Comparison of ENCODE assay signal across 8 cellular contexts in the genomic region with DNA sequence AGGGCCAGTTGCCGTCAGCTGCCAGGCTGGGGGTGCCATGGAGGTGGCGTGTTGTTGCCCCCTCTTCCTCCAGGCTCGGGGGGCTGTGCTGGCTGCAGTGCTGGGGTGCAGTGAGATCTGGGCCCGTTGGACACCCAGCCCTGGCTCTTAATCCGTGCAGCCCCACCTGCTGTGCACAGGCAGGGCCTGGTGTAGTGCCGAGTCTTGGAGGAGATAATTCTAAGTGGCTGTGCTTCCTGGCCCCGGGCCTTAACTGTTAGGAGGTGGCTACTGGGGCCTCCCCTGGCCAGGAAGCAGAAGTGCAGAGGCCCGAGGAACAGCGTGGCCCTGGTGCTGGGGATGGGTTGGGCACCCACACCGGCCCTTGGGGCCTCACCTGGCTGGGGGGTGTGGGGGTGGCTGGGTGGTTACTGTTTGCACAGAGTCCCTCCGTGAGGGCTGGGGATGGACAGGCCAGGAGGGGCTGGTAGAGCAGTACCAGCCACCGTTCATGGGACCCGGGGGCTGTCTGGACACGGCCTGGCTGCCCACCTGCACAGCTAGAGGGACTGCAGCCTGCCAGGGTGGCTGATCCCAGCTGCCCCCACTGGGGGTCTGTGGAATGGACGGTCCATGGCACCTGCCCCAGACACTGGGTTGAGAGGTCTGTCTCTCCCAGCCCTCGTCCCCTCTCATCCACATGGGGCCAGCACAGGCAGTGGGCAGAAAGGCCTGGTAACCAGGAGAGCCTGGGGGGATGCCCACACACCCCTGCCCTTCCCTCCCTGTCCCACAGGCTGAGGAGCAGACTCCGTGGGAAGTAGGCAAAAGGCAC. TPM values are rescaled to one million over a fixed set of nuclear protein-coding genes. Genes with fewer than 3 reads are reported as not detected.
A peak's percentile ranks its signal among the peaks of the same experiment; 100 is the strongest.
DNase-seq lines count a peak whose midpoint lies in the region; ATAC-seq, FAIRE-seq and TF ChIP-seq lines count a peak whose summit lies in the region.

No MANE protein-coding gene starts in this region.

- TF ChIP-seq EP300 in A549 (IDR thresholded peaks at IDR 0.05) = no peak

- H3K27ac ChIP-seq in A549 (peak overlapping the region; percentile 32 to 78; a peak in 4 of 6 replicates), SU-DHL-6 (ENCODE audit: low read depth, low read length) (0 out of 2 replicates have a peak overlapping the region, but pooled peaks have one; percentile 11)

- H3K4me2 ChIP-seq in A549 (no peak overlapping the region; the same call in 2 of the 3 replicates), SU-DHL-6 (ENCODE audit: low read depth, low read length, poor library complexity, severe bottlenecking) (no peak overlapping the region)

- H3K4me1 ChIP-seq in A549 = peaks cover 47% of the 10 kb centered on the region

- no peaks in the 10 kb centered on the region for H3K9me2 ChIP-seq in SU-DHL-6 (replicated peaks; ENCODE audit: insufficient read depth, low read length)

- POLR2A ChIA-PET in A549 (lab: Yijun Ruan, JAX) = no interaction called here

- no peak overlapping the region for H3K4me3 ChIP-seq in A549
- no peak overlapping the region for H3K4me3 ChIP-seq in SU-DHL-6 (ENCODE audit: insufficient read depth, low read length, poor library complexity, severe bottlenecking)

- TF ChIP-seq POLR2A in A549 (IDR thresholded peaks at IDR 0.05; ENCODE audit: low read length) (no peak), GM18526 (IDR thresholded peaks at IDR 0.05; ENCODE audit: extremely low read depth, insufficient read length) (peak; percentile 7)

- H3K79me2 ChIP-seq in SU-DHL-6 (ENCODE audit: insufficient read depth, low read length) = no peaks in the 10 kb centered on the region

- no peaks in the 10 kb centered on the region for H3K9me3 ChIP-seq in A549
- no peaks in the 10 kb centered on the region for H3K9me3 ChIP-seq in SU-DHL-6 (ENCODE audit: insufficient read depth, low read length)

- CTCF ChIA-PET in A549 (lab: Yijun Ruan, JAX) = interaction anchor here (0.9 to 1.8 kb wide), 3 partner anchors 36 to 114 kb away, joined by 3 to 5 read pairs (median 5); no protein-coding TSS in a partner anchor

- peak; percentile 18 to 28; a peak in 2 of 5 replicates for TF ChIP-seq RAD21 in A549 (conservative IDR thresholded peaks at IDR 0.05 in 1 of 2, IDR thresholded peaks at IDR 0.05 in 1 of 2)

- WGBS in A549 (ENCODE audit: missing lambda C conversion rate) = 10% methylated on average over 2 of the region's 17 CpGs

- no peaks in the 10 kb centered on the region for H3K36me3 ChIP-seq in SU-DHL-6 (ENCODE audit: low read length)

- no peak overlapping the region for H2AFZ ChIP-seq in SU-DHL-6 (ENCODE audit: low read depth, low read length, severe bottlenecking)

- no peak for FAIRE-seq in A549 (lab: Jason Lieb, UNC)

- H3K27me3 ChIP-seq in SU-DHL-6 (ENCODE audit: low read length) = no peaks in the 10 kb centered on the region

- peaks cover 3% of the 10 kb centered on the region; the same call in 1 of the 2 replicates for H3F3A ChIP-seq in SU-DHL-6 (ENCODE audit: insufficient read depth)

- peak in 1 of 2 experiments; percentile 86 for DNase-seq in A549 (ENCODE audit: low read depth in 1 of 2, low spot score in 1 of 2)
- DNase-seq in fibroblast of peridontal ligament (ENCODE audit: extremely low read depth) = peak; percentile 42
- no peak for DNase-seq in NCI-H446 (lab: John Stamatoyannopoulos, UW)
- DNase-seq in NCI-H128 (lab: John Stamatoyannopoulos, UW; ENCODE audit: unreplicated experiment) = no peak
- no peak for DNase-seq in DMS114 treated with DMSO at 0.1 percent for 48 hours (lab: John Stamatoyannopoulos, UW; ENCODE audit: unreplicated experiment)

- ATAC-seq in A549 (peak; percentile 27 to 51), GM19351 (IDR thresholded peaks at IDR 0.05; ENCODE audit: unreplicated experiment) (no peak)

- TF ChIP-seq CTCF in A549 (IDR thresholded peaks at IDR 0.05) = no peak
- no peak for TF ChIP-seq CTCF in SU-DHL-6 (IDR thresholded peaks at IDR 0.05; ENCODE audit: insufficient read depth, low read length, poor library complexity, severe bottlenecking)

- H3K9ac ChIP-seq in SU-DHL-6 (ENCODE audit: low read length) = no peak overlapping the region

- no peaks in the 10 kb centered on the region for H4K20me1 ChIP-seq in SU-DHL-6 (ENCODE audit: low read depth, low read length)

TF ChIP-seq in A549, 52 proteins besides CTCF, POLR2A, EP300 and RAD21:
- TF ChIP-seq CHD4 (IDR thresholded peaks at IDR 0.05; ENCODE audit: borderline replicate concordance) (no peak), SREBF2 (IDR thresholded peaks at IDR 0.05) (no peak)
- TF ChIP-seq, protein P1, sequence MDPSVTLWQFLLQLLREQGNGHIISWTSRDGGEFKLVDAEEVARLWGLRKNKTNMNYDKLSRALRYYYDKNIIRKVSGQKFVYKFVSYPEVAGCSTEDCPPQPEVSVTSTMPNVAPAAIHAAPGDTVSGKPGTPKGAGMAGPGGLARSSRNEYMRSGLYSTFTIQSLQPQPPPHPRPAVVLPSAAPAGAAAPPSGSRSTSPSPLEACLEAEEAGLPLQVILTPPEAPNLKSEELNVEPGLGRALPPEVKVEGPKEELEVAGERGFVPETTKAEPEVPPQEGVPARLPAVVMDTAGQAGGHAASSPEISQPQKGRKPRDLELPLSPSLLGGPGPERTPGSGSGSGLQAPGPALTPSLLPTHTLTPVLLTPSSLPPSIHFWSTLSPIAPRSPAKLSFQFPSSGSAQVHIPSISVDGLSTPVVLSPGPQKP (IDR thresholded peaks at IDR 0.05; ENCODE audit: low read depth, low read length) = no peak
- TF ChIP-seq, protein P2, sequence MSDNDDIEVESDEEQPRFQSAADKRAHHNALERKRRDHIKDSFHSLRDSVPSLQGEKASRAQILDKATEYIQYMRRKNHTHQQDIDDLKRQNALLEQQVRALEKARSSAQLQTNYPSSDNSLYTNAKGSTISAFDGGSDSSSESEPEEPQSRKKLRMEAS (IDR thresholded peaks at IDR 0.05) = peak; percentile 5; the same call in 1 of the 2 replicates
TF ChIP-seq in A549: peak in this region for 1.

RNA-seq across cellular contexts. Expression of a gene that starts 3.3 kb away (rescaled TPM):
- polyA plus RNA-seq in A549 (2011; rRNA removed) (223 and 248 TPM in 2 replicates), A549 (2017; fragmentation: RNase III; extraction: RNeasy Plus Mini Kit Qiagen cat#74134 plus additional on column Dnase treatment) (370 to 402 TPM (median 394 TPM) in 3 replicates)
- polyA plus RNA-seq in A549 (2012; cell fraction: cytosol; rRNA removed) = 768 and 819 TPM in 2 replicates
- 378 and 395 TPM in 2 replicates for polyA plus RNA-seq in A549 (2012; cell fraction: nucleus; rRNA removed)
- polyA minus RNA-seq in A549 (2011; rRNA and poly(A)+ RNA removed) = 180 and 195 TPM in 2 replicates

RNA-seq across cellular contexts. Expression of a gene that starts 11.9 kb away (rescaled TPM):
- polyA plus RNA-seq in A549 (2011; rRNA removed) (81.0 and 99.6 TPM in 2 replicates), A549 (2017; fragmentation: RNase III; extraction: RNeasy Plus Mini Kit Qiagen cat#74134 plus additional on column Dnase treatment) (170 to 181 TPM (median 172 TPM) in 3 replicates)
- polyA plus RNA-seq in A549 (2012; cell fraction: cytosol; rRNA removed) = 346 and 402 TPM in 2 replicates
- 288 and 337 TPM in 2 replicates for polyA plus RNA-seq in A549 (2012; cell fraction: nucleus; rRNA removed)
- 102 and 159 TPM in 2 replicates for polyA minus RNA-seq in A549 (2011; rRNA and poly(A)+ RNA removed)

RNA-seq across cellular contexts. Expression of a gene that starts 40.1 kb away (rescaled TPM):
- 0.48 and 1.2 TPM in 2 replicates for polyA plus RNA-seq in A549 (2011; rRNA removed)
- polyA plus RNA-seq in A549 (2012; cell fraction: cytosol; rRNA removed) = 2.1 and 2.6 TPM in 2 replicates
- polyA plus RNA-seq in A549 (2012; cell fraction: nucleus; rRNA removed) = 7.8 and 8.6 TPM in 2 replicates
- 1.5 to 1.9 TPM (median 1.8 TPM) in 3 replicates for polyA plus RNA-seq in A549 (2017; fragmentation: RNase III; extraction: RNeasy Plus Mini Kit Qiagen cat#74134 plus additional on column Dnase treatment)
- 0.58 and 0.88 TPM in 2 replicates for polyA minus RNA-seq in A549 (2011; rRNA and poly(A)+ RNA removed)
